ENCODE assay signal across 1 cellular context in genomic region chr2:232551289-232551688, GRCh38.
TF ChIP-seq lines count a peak whose summit lies in the region.

No MANE protein-coding gene starts in this region.

TF ChIP-seq in HepG2, 621 proteins besides CTCF, POLR2A, EP300 and RAD21:
- TF ChIP-seq NPAS2 (CRISPR knock-in tag; IDR thresholded peaks at IDR 0.05; ENCODE audit: borderline replicate concordance) (0 out of 2 replicates have a peak, but pooled peaks have one; percentile 72), CHD4 (IDR thresholded peaks at IDR 0.05; ENCODE audit: borderline replicate concordance, low read length) (peak; percentile 51; the same call in 1 of the 2 replicates), ZNF232 (CRISPR knock-in tag; IDR thresholded peaks at IDR 0.05; ENCODE audit: borderline replicate concordance) (no peak), MED1 (CRISPR knock-in tag; IDR thresholded peaks at IDR 0.05) (no peak), SSRP1 (CRISPR knock-in tag; IDR thresholded peaks at IDR 0.05) (0 out of 2 replicates have a peak, but pooled peaks have one; percentile 2), ZBED4 (CRISPR knock-in tag; IDR thresholded peaks at IDR 0.05; ENCODE audit: borderline replicate concordance) (no peak), ZNF883 (CRISPR knock-in tag; IDR thresholded peaks at IDR 0.05; ENCODE audit: not compliant biosample characterization) (no peak)
